16 cellular contexts compared by ENCODE assay signal in the genomic region with DNA sequence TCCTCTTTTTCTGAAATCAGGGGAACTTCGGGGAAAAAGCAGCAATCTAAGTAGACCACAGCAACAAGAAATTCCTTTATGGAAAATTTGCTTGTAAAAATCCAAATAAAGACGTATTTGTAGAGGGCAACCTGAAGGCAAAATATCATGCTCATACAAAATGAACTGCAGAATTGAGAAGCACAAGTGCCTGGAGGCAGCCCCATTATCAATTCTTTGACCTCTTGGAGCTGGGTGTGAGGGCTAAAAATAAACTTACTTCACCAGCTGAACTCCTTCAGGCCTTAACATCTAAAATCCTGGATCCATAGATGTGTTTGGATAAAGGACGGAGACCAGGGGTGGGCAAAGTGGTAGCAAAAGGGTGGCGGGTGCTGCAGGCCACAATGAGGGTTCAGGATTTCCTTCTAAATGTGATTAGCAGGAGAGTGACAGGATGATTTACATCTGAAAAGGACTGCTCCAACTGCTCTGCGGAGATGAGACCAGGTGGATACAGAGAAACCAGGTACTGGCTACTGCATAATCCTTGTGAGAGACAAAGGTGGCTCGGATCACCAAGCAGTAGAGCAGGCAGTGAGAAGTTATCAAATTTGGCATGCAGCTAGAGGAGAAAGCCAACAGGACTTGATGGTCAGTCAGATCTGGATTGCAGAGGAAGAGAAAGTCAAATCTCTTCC.
"Had no signal": no experiment of that assay in that cellular context is flagged by ENCODE, and none has a peak within 500 bp of the region (broad histone marks: within the 10 kb centered on the region; RNA-seq: fewer than 3 reads in every experiment).

No MANE protein-coding gene starts in this region.

- H3K4me3 ChIP-seq: hepatocyte, lung, spleen, tibial artery had no signal

- H3K4me2 ChIP-seq: hepatocyte had no signal

- H3K4me1 ChIP-seq: spleen, tibial artery had no signal

- H3K79me2 ChIP-seq: hepatocyte had no signal

- H3K27ac ChIP-seq: foreskin keratinocyte, hepatocyte, spleen, tibial artery had no signal

- H2AFZ ChIP-seq: hepatocyte had no signal

- ATAC-seq: foreskin keratinocyte; left lobe of liver; naive thymus-derived CD4-positive, alpha-beta T cell; T-helper 17 cell had no signal

- H3K27me3 ChIP-seq: foreskin keratinocyte, hepatocyte, spleen, tibial artery had no signal

- FAIRE-seq: endometrium, kidney had no signal

- H3K36me3 ChIP-seq: spleen, tibial artery had no signal

- H3K9me3 ChIP-seq: spleen, tibial artery had no signal

- DNase-seq: activated CD4-positive, alpha-beta memory T cell treated with anti-CD3 and anti-CD28 coated beads for 36 hours; activated CD4-positive, alpha-beta T cell treated with anti-CD3 and anti-CD28 coated beads for 48 hours; activated effector memory CD4-positive, alpha-beta T cell treated with anti-CD3 and anti-CD28 coated beads, Interleukin-2, amount 50 U/mL, for 16 hours; activated naive CD4-positive, alpha-beta T cell treated with anti-CD3 and anti-CD28 coated beads, Interleukin-2, amount 10 ng/mL, durations not matched to agents 7 days and 5 days; amygdala; foreskin keratinocyte; kidney; naive thymus-derived CD4-positive, alpha-beta T cell; spleen; SW 1271; T-helper 17 cell; tibial artery had no signal
